Comparison of ENCODE assay signal across 8 cellular contexts in genomic region chrX:46180258-46180687, GRCh38.
DNase-seq lines count a peak whose midpoint lies in the region; ATAC-seq and FAIRE-seq lines count a peak whose summit lies in the region.

No MANE protein-coding gene starts in this region.

- no peak for FAIRE-seq in frontal cortex (lab: Jason Lieb, UNC)

- ATAC-seq in GM18499 (IDR thresholded peaks at IDR 0.05; ENCODE audit: insufficient read depth, unreplicated experiment) = peak; percentile 89

- peak; percentile 6 for DNase-seq in GOT3 (lab: John Stamatoyannopoulos, UW)
- peak; percentile 98 for DNase-seq in M059J (ENCODE audit: low read depth)
- DNase-seq in brain pericyte (ENCODE audit: low read depth, low spot score) = peak; percentile 69
- DNase-seq in NCI-H526 treated with DMSO at 0.1 percent for 48 hours (lab: John Stamatoyannopoulos, UW) = no peak
- DNase-seq in T-helper 9 cell = no peak
- no peak for DNase-seq in frontal cortex (ENCODE audit: low spot score in 2 of 2)
- no peak for DNase-seq in stimulated activated CD4-positive, alpha-beta T cell treated with anti-CD3 and anti-CD28 coated beads, Interleukin-12 subunit alpha, Interleukin-12 subunit beta, amount 100 ng/mL, for 4 hours

Comparison
In these comparisons a context has a peak if more than half of its experiments do, and no peak if none do; other contexts are left out.
1. DNase-seq: peak in GOT3 (single experiment), M059J (single experiment) and brain pericyte (single experiment); none in NCI-H526 treated with DMSO at 0.1 percent for 48 hours (single experiment), T-helper 9 cell (single experiment), frontal cortex (0 of 2) and stimulated activated CD4-positive, alpha-beta T cell treated with anti-CD3 and anti-CD28 coated beads, Interleukin-12 subunit alpha, Interleukin-12 subunit beta, amount 100 ng/mL, for 4 hours (single experiment).